Comparison of ENCODE assay signal across 1 cellular context in the genomic region with DNA sequence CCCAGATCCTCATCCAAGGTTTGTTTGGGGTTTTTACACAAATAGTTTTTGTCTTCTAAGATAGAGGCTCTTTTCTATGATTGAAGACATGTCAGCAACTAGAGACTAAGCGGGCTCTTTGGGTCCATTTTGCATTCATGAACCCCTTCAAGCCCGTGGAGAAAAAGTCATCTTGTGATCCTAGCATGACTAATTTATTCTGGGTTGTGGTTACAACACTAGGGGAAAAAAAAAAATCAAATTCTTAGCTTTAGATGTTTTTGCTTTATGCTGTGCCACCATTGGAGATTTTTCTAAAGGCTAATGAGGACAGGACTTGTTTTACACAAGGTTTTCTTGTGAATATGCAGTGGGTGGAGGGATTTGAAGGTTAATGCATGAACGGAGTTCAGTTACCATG.
TF ChIP-seq lines count a peak whose summit lies in the region.

No MANE protein-coding gene starts in this region.

TF ChIP-seq in HepG2, 621 proteins besides CTCF, POLR2A, EP300 and RAD21 (continued from another document):
- TF ChIP-seq, protein P1, sequence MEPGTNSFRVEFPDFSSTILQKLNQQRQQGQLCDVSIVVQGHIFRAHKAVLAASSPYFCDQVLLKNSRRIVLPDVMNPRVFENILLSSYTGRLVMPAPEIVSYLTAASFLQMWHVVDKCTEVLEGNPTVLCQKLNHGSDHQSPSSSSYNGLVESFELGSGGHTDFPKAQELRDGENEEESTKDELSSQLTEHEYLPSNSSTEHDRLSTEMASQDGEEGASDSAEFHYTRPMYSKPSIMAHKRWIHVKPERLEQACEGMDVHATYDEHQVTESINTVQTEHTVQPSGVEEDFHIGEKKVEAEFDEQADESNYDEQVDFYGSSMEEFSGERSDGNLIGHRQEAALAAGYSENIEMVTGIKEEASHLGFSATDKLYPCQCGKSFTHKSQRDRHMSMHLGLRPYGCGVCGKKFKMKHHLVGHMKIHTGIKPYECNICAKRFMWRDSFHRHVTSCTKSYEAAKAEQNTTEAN (CRISPR knock-in tag; conservative IDR thresholded peaks at IDR 0.05), result no peak
- TF ChIP-seq POGZ (CRISPR knock-in tag; IDR thresholded peaks at IDR 0.05) (no peak), REL (CRISPR knock-in tag; conservative IDR thresholded peaks at IDR 0.05) (no peak), ZIK1 (CRISPR knock-in tag; IDR thresholded peaks at IDR 0.05; ENCODE audit: borderline replicate concordance, low read depth) (no peak), ZNF17 (CRISPR knock-in tag; IDR thresholded peaks at IDR 0.05) (no peak), ZNF720 (CRISPR knock-in tag; IDR thresholded peaks at IDR 0.05) (no peak)
- TF ChIP-seq, protein P2, sequence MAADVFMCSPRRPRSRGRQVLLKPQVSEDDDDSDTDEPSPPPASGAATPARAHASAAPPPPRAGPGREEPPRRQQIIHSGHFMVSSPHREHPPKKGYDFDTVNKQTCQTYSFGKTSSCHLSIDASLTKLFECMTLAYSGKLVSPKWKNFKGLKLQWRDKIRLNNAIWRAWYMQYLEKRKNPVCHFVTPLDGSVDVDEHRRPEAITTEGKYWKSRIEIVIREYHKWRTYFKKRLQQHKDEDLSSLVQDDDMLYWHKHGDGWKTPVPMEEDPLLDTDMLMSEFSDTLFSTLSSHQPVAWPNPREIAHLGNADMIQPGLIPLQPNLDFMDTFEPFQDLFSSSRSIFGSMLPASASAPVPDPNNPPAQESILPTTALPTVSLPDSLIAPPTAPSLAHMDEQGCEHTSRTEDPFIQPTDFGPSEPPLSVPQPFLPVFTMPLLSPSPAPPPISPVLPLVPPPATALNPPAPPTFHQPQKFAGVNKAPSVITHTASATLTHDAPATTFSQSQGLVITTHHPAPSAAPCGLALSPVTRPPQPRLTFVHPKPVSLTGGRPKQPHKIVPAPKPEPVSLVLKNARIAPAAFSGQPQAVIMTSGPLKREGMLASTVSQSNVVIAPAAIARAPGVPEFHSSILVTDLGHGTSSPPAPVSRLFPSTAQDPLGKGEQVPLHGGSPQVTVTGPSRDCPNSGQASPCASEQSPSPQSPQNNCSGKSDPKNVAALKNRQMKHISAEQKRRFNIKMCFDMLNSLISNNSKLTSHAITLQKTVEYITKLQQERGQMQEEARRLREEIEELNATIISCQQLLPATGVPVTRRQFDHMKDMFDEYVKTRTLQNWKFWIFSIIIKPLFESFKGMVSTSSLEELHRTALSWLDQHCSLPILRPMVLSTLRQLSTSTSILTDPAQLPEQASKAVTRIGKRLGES (CRISPR knock-in tag; IDR thresholded peaks at IDR 0.05; ENCODE audit: borderline replicate concordance), result no peak
